1 cellular context compared by ENCODE assay signal in the genomic region with DNA sequence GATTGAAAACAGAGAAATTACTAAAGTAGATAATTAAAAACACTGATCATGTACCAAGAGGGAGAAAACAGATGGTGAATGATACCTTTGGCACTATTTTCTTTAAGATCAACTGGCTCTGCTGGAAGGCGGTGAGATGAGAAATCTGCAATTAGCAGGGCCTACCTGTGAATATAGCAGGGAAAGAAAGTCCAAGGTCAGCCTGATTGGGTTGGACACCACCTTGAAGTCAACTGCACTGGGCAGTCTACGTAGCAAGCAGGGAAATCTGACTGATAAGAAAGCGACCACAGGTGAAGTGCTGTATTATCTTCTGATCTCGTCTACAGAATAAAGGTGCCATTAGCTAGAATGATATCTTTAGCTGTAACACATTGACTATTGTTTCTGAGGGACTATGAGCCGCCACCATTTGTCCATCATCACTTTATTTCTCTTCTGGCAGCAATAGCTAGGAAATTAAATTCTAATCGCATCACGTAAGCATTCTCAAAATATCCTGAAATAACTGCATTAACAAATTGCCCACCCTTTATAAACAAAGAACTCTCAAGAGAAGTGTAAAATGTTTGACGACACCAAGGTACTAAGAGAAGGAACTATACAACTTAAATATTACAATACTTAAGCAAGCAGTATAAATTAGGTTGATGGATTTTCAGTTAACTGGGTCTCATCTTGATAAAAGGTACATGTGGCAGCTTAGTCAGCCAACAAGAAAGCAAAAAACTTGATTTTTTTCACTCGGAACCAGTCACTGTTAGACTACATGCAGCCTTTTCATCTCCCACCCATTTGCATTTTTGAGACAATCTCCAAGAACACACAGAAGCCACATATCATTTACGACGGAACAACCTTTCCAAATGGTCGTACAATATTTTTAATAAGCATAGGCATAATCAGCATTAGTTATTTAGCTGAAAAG.
TF ChIP-seq lines count a peak whose summit lies in the region.

No MANE protein-coding gene starts in this region.

TF ChIP-seq in H1, 55 proteins besides CTCF, POLR2A, EP300 and RAD21:
- no peak for TF ChIP-seq EGR1 (IDR thresholded peaks at IDR 0.05; ENCODE audit: borderline replicate concordance, low read depth, low read length)
TF ChIP-seq in H1: peak in this region for 0.
